In the genomic region with DNA sequence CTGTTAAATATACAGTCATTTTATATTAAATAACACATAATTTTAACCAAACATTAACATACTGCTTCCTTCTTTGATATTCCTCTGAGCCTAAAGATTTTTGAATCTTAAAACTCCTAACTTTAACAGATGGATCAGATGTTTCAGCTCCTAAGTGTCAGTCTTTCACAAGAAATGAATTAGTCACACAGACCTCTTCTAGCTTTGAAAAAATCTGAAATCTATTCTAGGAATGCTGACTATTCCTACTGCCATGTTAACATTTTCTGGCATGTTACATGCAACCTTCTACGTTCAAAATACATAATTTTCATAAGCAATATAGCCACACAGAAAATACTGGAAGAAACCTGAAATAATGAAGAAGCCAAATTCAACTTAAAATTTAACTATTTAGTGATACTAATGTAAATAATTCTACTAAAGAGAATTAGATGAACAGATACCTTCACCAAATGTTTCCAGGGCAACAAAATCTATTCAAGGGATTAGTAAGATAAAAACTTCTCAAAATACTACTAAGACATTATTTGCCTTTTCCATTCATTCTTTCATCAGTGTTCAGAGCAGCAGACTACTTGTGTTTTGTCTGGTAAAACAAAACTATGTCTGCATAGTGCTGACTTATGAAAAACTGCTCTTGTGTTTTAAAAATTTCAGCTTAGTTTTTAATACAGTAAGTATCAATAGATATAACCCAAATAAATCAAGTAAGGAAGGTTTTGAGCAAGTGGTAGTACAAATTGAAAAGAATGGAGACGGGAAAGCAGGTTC, we compare ENCODE assay signal across 15 cellular contexts. TPM values are rescaled to one million over a fixed set of nuclear protein-coding genes. Genes with fewer than 3 reads are reported as not detected.
DNase-seq lines count a peak whose midpoint lies in the region; ATAC-seq, FAIRE-seq and TF ChIP-seq lines count a peak whose summit lies in the region.
"Had no signal": no experiment of that assay in that cellular context is flagged by ENCODE, and none has a peak within 500 bp of the region (broad histone marks: within the 10 kb centered on the region; RNA-seq: fewer than 3 reads in every experiment).

No MANE protein-coding gene starts in this region.

- no peaks in the 10 kb centered on the region for H3K9me3 ChIP-seq in PC-3 (ENCODE audit: low read length)
- H3K9me3 ChIP-seq in mesodermal cell (ENCODE audit: control insufficient read depth, low read length): no peaks in the 10 kb centered on the region

- no peak overlapping the region for H3K9ac ChIP-seq in PC-3 (ENCODE audit: low read length)
- H3K9ac ChIP-seq: parathyroid adenoma had no signal

- no peaks in the 10 kb centered on the region for H3K36me3 Mint-ChIP-seq in chondrocyte (ENCODE audit: low read depth)

- H3K4me1 ChIP-seq in PC-3 (ENCODE audit: insufficient read depth, low read length) (no peaks in the 10 kb centered on the region), mesodermal cell (ENCODE audit: control insufficient read depth, insufficient read depth, low read length, poor library complexity, severe bottlenecking) (peaks cover 8% of the 10 kb centered on the region)
- H3K4me1 ChIP-seq: parathyroid adenoma had no signal

- no peak overlapping the region for H3K4me2 ChIP-seq in PC-3 (ENCODE audit: low read length)

- no peaks in the 10 kb centered on the region for H3K9me3 Mint-ChIP-seq in chondrocyte (ENCODE audit: low read depth)
- H3K9me3 Mint-ChIP-seq: CD4-positive, alpha-beta T cell; stimulated activated naive CD8-positive, alpha-beta T cell treated with anti-CD3 and anti-CD28 coated beads, Interleukin-15, Interleukin-2, amounts not matched to agents 100 ng/mL and 50 ng/mL, for 24 hours had no signal

- peaks cover 95% of the 10 kb centered on the region for H3K79me2 ChIP-seq in PC-3 (ENCODE audit: low read length)

- no peaks in the 10 kb centered on the region for H3K9me2 ChIP-seq in PC-3 (replicated peaks; ENCODE audit: low read length)

- peaks cover 16% of the 10 kb centered on the region; the same call in 1 of the 2 replicates for H4K20me1 ChIP-seq in PC-3 (ENCODE audit: low read length)

- H3K27me3 Mint-ChIP-seq in chondrocyte (ENCODE audit: low read depth): no peaks in the 10 kb centered on the region
- H3K27me3 Mint-ChIP-seq: CD4-positive, alpha-beta T cell; stimulated activated naive CD8-positive, alpha-beta T cell treated with anti-CD3 and anti-CD28 coated beads, Interleukin-15, Interleukin-2, amounts not matched to agents 100 ng/mL and 50 ng/mL, for 24 hours had no signal

- DNase-seq in EH (ENCODE audit: low read depth) (peak; percentile 80), PC-3 (no peak), chondrocyte (ENCODE audit: low spot score) (no peak), D721Med (ENCODE audit: insufficient read length, low spot score) (no peak)
- DNase-seq: CD4-positive, alpha-beta T cell; dermis blood vessel endothelial cell; heart left ventricle; NCI-H1694 treated with DMSO at 0.1 percent for 48 hours; stimulated activated CD4-positive, alpha-beta T cell treated with anti-CD3 and anti-CD28 coated beads, Interleukin-2, amount 100 ng/mL, for 48 hours had no signal

- no TSS peak for BruUV-seq in PC-3 (replicated peaks; lab: Mats Ljungman, UMichigan)

- peaks cover 7% of the 10 kb centered on the region; the same call in 1 of the 2 replicates for H3K36me3 ChIP-seq in PC-3 (ENCODE audit: low read depth, low read length)
- peaks cover 18% of the 10 kb centered on the region for H3K36me3 ChIP-seq in mesodermal cell (ENCODE audit: control insufficient read depth, insufficient read depth, low read length)
- H3K36me3 ChIP-seq: heart left ventricle had no signal

- 80 to 100% methylated on average over 1 of the region's 2 CpGs for whole genome bisulfite sequencing in mesodermal cell (ENCODE audit: insufficient coverage in 2 of 2), 2 experiments

- H3K27me3 ChIP-seq in PC-3 (ENCODE audit: low read length): no peaks in the 10 kb centered on the region
- H3K27me3 ChIP-seq: heart left ventricle had no signal

- intact Hi-C loops in PC-3 (cut with micrococcal nuclease): no loop called here

- H3K27ac Mint-ChIP-seq in chondrocyte (ENCODE audit: unreplicated experiment): peak overlapping the region; percentile 90
- H3K27ac Mint-ChIP-seq: CD4-positive, alpha-beta T cell; stimulated activated naive CD8-positive, alpha-beta T cell treated with anti-CD3 and anti-CD28 coated beads, Interleukin-15, Interleukin-2, amounts not matched to agents 100 ng/mL and 50 ng/mL, for 24 hours had no signal

- no peaks in the 10 kb centered on the region for H3F3A ChIP-seq in PC-3 (ENCODE audit: low read length, unreplicated experiment)

- POLR2A ChIA-PET in PC-3 (lab: Charles Lee; ENCODE audit: unreplicated experiment): no interaction called here

- TF ChIP-seq CTCF in PC-3 (conservative IDR thresholded peaks at IDR 0.05; ENCODE audit: low read depth, low read length) (no peak), chondrocyte (IDR thresholded peaks at IDR 0.05) (no peak), D721Med (IDR thresholded peaks at IDR 0.05; ENCODE audit: insufficient read depth, missing control alignments) (no peak)

- ATAC-seq in PC-3: peak; percentile 22; the same call in 1 of the 2 replicates
- ATAC-seq in GM21825 (IDR thresholded peaks at IDR 0.05; ENCODE audit: unreplicated experiment): no peak
- no peak for ATAC-seq in GM19455 (IDR thresholded peaks at IDR 0.05; ENCODE audit: unreplicated experiment)
- ATAC-seq in HG03108 (IDR thresholded peaks at IDR 0.05; ENCODE audit: unreplicated experiment): no peak

- CTCF ChIA-PET in PC-3 (lab: Charles Lee): no interaction called here

- H3K4me3 ChIP-seq in PC-3 (ENCODE audit: low read length) (no peak overlapping the region), mesodermal cell (ENCODE audit: extremely low read depth, insufficient read depth, low read length, poor library complexity, severe bottlenecking) (no peak overlapping the region)
- H3K4me3 ChIP-seq: heart left ventricle had no signal

- H2AFZ ChIP-seq in PC-3 (ENCODE audit: low read length): no peak overlapping the region
- H2AFZ ChIP-seq: parathyroid adenoma had no signal

- no peak overlapping the region for H3K4me3 Mint-ChIP-seq in chondrocyte (ENCODE audit: unreplicated experiment)
- H3K4me3 Mint-ChIP-seq: CD4-positive, alpha-beta T cell; stimulated activated naive CD8-positive, alpha-beta T cell treated with anti-CD3 and anti-CD28 coated beads, Interleukin-15, Interleukin-2, amounts not matched to agents 100 ng/mL and 50 ng/mL, for 24 hours had no signal

- FAIRE-seq in D721Med (lab: Jason Lieb, UNC): no peak

- H3K27ac ChIP-seq in PC-3 (ENCODE audit: low read length) (no peak overlapping the region), mesodermal cell (ENCODE audit: low read depth, low read length, severe bottlenecking) (peak overlapping the region; percentile 70)
- H3K27ac ChIP-seq: heart left ventricle, parathyroid adenoma had no signal

- H3K4me1 Mint-ChIP-seq in chondrocyte (ENCODE audit: low read depth): peaks cover 41% of the 10 kb centered on the region

RNA-seq across cellular contexts. Expression of a gene that starts 9.2 kb away (rescaled TPM):
- total RNA-seq in PC-3 (2014; rRNA removed): 121 and 139 TPM in 2 replicates
- 72.9 to 81.3 TPM (median 77.0 TPM) in 3 replicates for total RNA-seq in chondrocyte
- 86.2 TPM for polyA plus RNA-seq in mesodermal cell (2013, experiment 1 of 2)
- polyA plus RNA-seq in mesodermal cell (2013, experiment 2 of 2): 91.9 TPM
